In genomic region chr15:45641374-45641778, GRCh38 we compare ENCODE assay signal across 8 cellular contexts. TPM values are rescaled to one million over a fixed set of nuclear protein-coding genes. Genes with fewer than 3 reads are reported as not detected.
A peak's percentile ranks its signal among the peaks of the same experiment; 100 is the strongest.
DNase-seq lines count a peak whose midpoint lies in the region; ATAC-seq and TF ChIP-seq lines count a peak whose summit lies in the region.

No MANE protein-coding gene starts in this region.

- in situ Hi-C loops in T47D (cut with HindIII; ENCODE audit: low pct_unique_long_range_greater_than_20kb, low sequenced_read_pairs), result no loop called here

- H3K36me3 Mint-ChIP-seq in CD4-positive, alpha-beta T cell (ENCODE audit: low read depth), result peaks cover 35% of the 10 kb centered on the region
- H3K36me3 Mint-ChIP-seq in effector memory CD8-positive, alpha-beta T cell (ENCODE audit: insufficient read depth), result peaks cover 3% of the 10 kb centered on the region

- CTCF ChIA-PET in CD4-positive, alpha-beta T cell (lab: Charles Lee), result no interaction called here

- H3K27me3 ChIP-seq in CD4-positive, alpha-beta T cell (ENCODE audit: control insufficient read depth, insufficient read depth, low read length), result no peaks in the 10 kb centered on the region

- no peak overlapping the region for H3K4me3 ChIP-seq in lower leg skin (ENCODE audit: low read depth, poor library complexity, severe bottlenecking)

- POLR2A ChIA-PET in CD4-positive, alpha-beta T cell (lab: Charles Lee), result no interaction called here

- peak; percentile 17 for DNase-seq in A172 (ENCODE audit: low spot score)
- DNase-seq in HT1080 (ENCODE audit: low read depth), result peak; percentile 76
- DNase-seq in T47D (ENCODE audit: low read depth in 1 of 2, low spot score in 1 of 2), result peak; percentile 54 to 89
- peak; percentile 66 to 85 for DNase-seq in lower leg skin (ENCODE audit: low spot score in 2 of 2)
- DNase-seq in CD4-positive, alpha-beta T cell, result no peak
- DNase-seq in stimulated activated CD4-positive, alpha-beta T cell treated with anti-CD3 and anti-CD28 coated beads, Interleukin-1b, Interleukin-23, amount 100 ng/mL, for 48 hours, result no peak
- no peak for DNase-seq in effector memory CD8-positive, alpha-beta T cell

- no peak overlapping the region for H3K27ac Mint-ChIP-seq in CD4-positive, alpha-beta T cell
- H3K27ac Mint-ChIP-seq in effector memory CD8-positive, alpha-beta T cell, result peak overlapping the region in 1 of 2 donors; percentile 21

- no peak overlapping the region for H3K4me3 Mint-ChIP-seq in CD4-positive, alpha-beta T cell
- H3K4me3 Mint-ChIP-seq in effector memory CD8-positive, alpha-beta T cell, result no peak overlapping the region

- no peak for ATAC-seq in CD4-positive, alpha-beta T cell (ENCODE audit: poor library complexity)
- no peak for ATAC-seq in HG03460 (IDR thresholded peaks at IDR 0.05; ENCODE audit: unreplicated experiment)
- no peak for ATAC-seq in effector memory CD8-positive, alpha-beta T cell (replicated peaks)

- H3K4me1 Mint-ChIP-seq in CD4-positive, alpha-beta T cell (ENCODE audit: low read depth), result peaks cover 86% of the 10 kb centered on the region
- H3K4me1 Mint-ChIP-seq in effector memory CD8-positive, alpha-beta T cell (ENCODE audit: low read depth in 2 of 2), result peaks cover 59 to 78% of the 10 kb centered on the region in 2 donors

- 4 to 15% methylated on average over 1 of the region's 1 CpG for WGBS in lower leg skin, 2 donors

- no peak for TF ChIP-seq POLR2A in lower leg skin (IDR thresholded peaks at IDR 0.05)

- no peak overlapping the region for H3K27ac ChIP-seq in CD4-positive, alpha-beta T cell (ENCODE audit: low read depth, low read length)

- no peak for TF ChIP-seq CTCF in lower leg skin (IDR thresholded peaks at IDR 0.05)
- TF ChIP-seq CTCF in CD4-positive, alpha-beta T cell (IDR thresholded peaks at IDR 0.05), result no peak

- intact Hi-C loops in lower leg skin (cut with DNase I; ENCODE audit: low total_unique reads), result no loop called here
- intact Hi-C loops in CD4-positive, alpha-beta T cell (cut with DNase I, micrococcal nuclease), result no loop called here

- H3K27me3 Mint-ChIP-seq in CD4-positive, alpha-beta T cell, result no peaks in the 10 kb centered on the region
- no peaks in the 10 kb centered on the region for H3K27me3 Mint-ChIP-seq in effector memory CD8-positive, alpha-beta T cell

- no peaks in the 10 kb centered on the region for H3K9me3 Mint-ChIP-seq in CD4-positive, alpha-beta T cell
- no peaks in the 10 kb centered on the region for H3K9me3 Mint-ChIP-seq in effector memory CD8-positive, alpha-beta T cell

- no peaks in the 10 kb centered on the region for H3K9me3 ChIP-seq in CD4-positive, alpha-beta T cell (ENCODE audit: control insufficient read depth, low read length)

RNA-seq across cellular contexts. Expression of gene SQOR, which starts 6.5 kb away (rescaled TPM):
- total RNA-seq in A172 (2014; rRNA removed; shearing (Covaris generic)), result 19.0 and 21.7 TPM in 2 replicates
- total RNA-seq in HT1080 (2014; rRNA removed; shearing (Covaris generic)), result 16.4 and 22.9 TPM in 2 replicates
- polyA plus RNA-seq in HT1080 (2015; cell fraction: cytosol; rRNA removed), result 23.2 and 24.2 TPM in 2 replicates
- polyA plus RNA-seq in HT1080 (2015; cell fraction: nucleus; rRNA removed), result 24.2 and 26.8 TPM in 2 replicates
- total RNA-seq in lower leg skin, result 10 to 100 TPM; 39.3 to 56.0 (median 52.7) TPM
- 10 to 100 TPM; 14.0 to 16.9 TPM for total RNA-seq in CD4-positive, alpha-beta T cell

RNA-seq across cellular contexts. Expression of gene BLOC1S6, which starts 54.2 kb away (rescaled TPM):
- 105 and 121 TPM in 2 replicates for total RNA-seq in A172 (2014; rRNA removed; shearing (Covaris generic))
- 34.9 and 46.4 TPM in 2 replicates for total RNA-seq in HT1080 (2014; rRNA removed; shearing (Covaris generic))
- 43.8 and 61.3 TPM in 2 replicates for polyA plus RNA-seq in HT1080 (2015; cell fraction: cytosol; rRNA removed)
- 19.5 and 20.2 TPM in 2 replicates for polyA plus RNA-seq in HT1080 (2015; cell fraction: nucleus; rRNA removed)
- total RNA-seq in lower leg skin, result 10 to 100 TPM; 24.5 to 32.0 (median 27.0) TPM
- 10 to 100 TPM; 68.5 TPM for total RNA-seq in CD4-positive, alpha-beta T cell

Comparison
In these comparisons a context has a peak if more than half of its experiments do, and no peak if none do; other contexts are left out.
1. DNase-seq: peak in A172 (single experiment), HT1080 (single experiment), T47D (2 of 2) and lower leg skin (2 of 2); none in CD4-positive, alpha-beta T cell (0 of 10), stimulated activated CD4-positive, alpha-beta T cell treated with anti-CD3 and anti-CD28 coated beads, Interleukin-1b, Interleukin-23, amount 100 ng/mL, for 48 hours (single experiment) and effector memory CD8-positive, alpha-beta T cell (0 of 3).